ENCODE assay signal across 17 cellular contexts in the genomic region with DNA sequence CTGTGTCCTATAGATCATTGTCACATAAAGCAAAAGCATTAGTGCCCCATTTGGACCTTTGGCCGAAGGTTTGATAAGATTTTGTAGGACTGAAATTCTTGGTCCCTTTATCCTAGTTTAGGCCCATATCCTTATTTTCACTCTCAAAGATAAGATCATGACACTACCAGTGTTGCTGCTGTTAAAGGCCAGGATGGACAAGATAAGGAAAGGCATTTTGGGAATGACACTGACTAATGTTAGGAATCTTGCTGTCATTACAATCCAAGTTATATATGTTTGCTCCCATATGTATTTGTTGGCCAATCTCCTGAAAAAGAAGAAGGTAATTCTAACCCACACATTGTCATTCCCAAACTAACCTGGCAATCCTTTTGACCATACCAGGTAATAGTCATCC.
DNase-seq lines count a peak whose midpoint lies in the region; ATAC-seq, FAIRE-seq and TF ChIP-seq lines count a peak whose summit lies in the region.
"Had no signal": no experiment of that assay in that cellular context is flagged by ENCODE, and none has a peak within 500 bp of the region (broad histone marks: within the 10 kb centered on the region; RNA-seq: fewer than 3 reads in every experiment).

No MANE protein-coding gene starts in this region.

- H3K4me3 ChIP-seq in Caco-2 (ENCODE audit: low read depth, low read length) (no peak overlapping the region), astrocyte (ENCODE audit: insufficient read depth, low read depth, low read length) (no peak overlapping the region), mesendoderm (ENCODE audit: low read length) (no peak overlapping the region)
- H3K4me3 ChIP-seq: GM23338, HAP-1 had no signal

- H3K79me1 ChIP-seq in mesendoderm (ENCODE audit: low read length) = no peaks in the 10 kb centered on the region

- H4K8ac ChIP-seq in mesendoderm (ENCODE audit: low read depth, low read length) = no peak overlapping the region

- H3K36me3 ChIP-seq in Caco-2 (ENCODE audit: control insufficient read depth, insufficient read depth, low read length) (no peaks in the 10 kb centered on the region), astrocyte (ENCODE audit: insufficient read depth, low read length) (no peaks in the 10 kb centered on the region), mesendoderm (ENCODE audit: control insufficient read depth, insufficient read depth, low read length) (no peaks in the 10 kb centered on the region)
- H3K36me3 ChIP-seq: HAP-1 had no signal

- no peak overlapping the region for H2BK120ac ChIP-seq in mesendoderm (ENCODE audit: low read depth, low read length)

- H3K4me1 Mint-ChIP-seq in Caco-2 (ENCODE audit: low read depth, unreplicated experiment) (no peaks in the 10 kb centered on the region), astrocyte (ENCODE audit: low read depth, unreplicated experiment) (peaks cover 5% of the 10 kb centered on the region)
- H3K4me1 Mint-ChIP-seq: CD4-positive, alpha-beta memory T cell; GM23338 had no signal

- CTCF ChIA-PET in Caco-2 (lab: Charles Lee) = no interaction called here

- peak; percentile 45 for FAIRE-seq in astrocyte (lab: Jason Lieb, UNC)
- FAIRE-seq: G401.6, H54 had no signal

- H3K27me3 Mint-ChIP-seq in Caco-2 (ENCODE audit: insufficient read depth, unreplicated experiment) = no peaks in the 10 kb centered on the region
- H3K27me3 Mint-ChIP-seq in astrocyte (ENCODE audit: low read depth, unreplicated experiment) = no peaks in the 10 kb centered on the region

- no peaks in the 10 kb centered on the region for H3K27me3 ChIP-seq in Caco-2 (replicated peaks; ENCODE audit: control insufficient read depth, insufficient read depth, low read length)
- no peaks in the 10 kb centered on the region for H3K27me3 ChIP-seq in astrocyte (ENCODE audit: insufficient read depth, low read length)
- no peaks in the 10 kb centered on the region for H3K27me3 ChIP-seq in mesendoderm (ENCODE audit: insufficient read depth, low read length, poor library complexity)

- no peak overlapping the region for H3K27ac Mint-ChIP-seq in Caco-2 (ENCODE audit: unreplicated experiment)
- no peak overlapping the region for H3K27ac Mint-ChIP-seq in astrocyte (ENCODE audit: unreplicated experiment)
- H3K27ac Mint-ChIP-seq: CD4-positive, alpha-beta memory T cell; GM23338; HFFc6 had no signal

- TF ChIP-seq CTCF in Caco-2 (IDR thresholded peaks at IDR 0.05; ENCODE audit: insufficient read depth in 1 of 2, low read depth in 1 of 2, low read length in 1 of 2, severe bottlenecking in 1 of 2, unreplicated experiment in 1 of 2) (no peak), astrocyte (IDR thresholded peaks at IDR 0.05; ENCODE audit: insufficient read depth, low read depth, low read length) (no peak)

- H3K79me2 ChIP-seq in astrocyte (ENCODE audit: insufficient read depth, low read length) (no peaks in the 10 kb centered on the region), mesendoderm (ENCODE audit: control insufficient read depth, insufficient read depth, low read length) (no peaks in the 10 kb centered on the region)

- ATAC-seq in HG03025 (IDR thresholded peaks at IDR 0.05; ENCODE audit: low FRiP score, unreplicated experiment) = no peak
- ATAC-seq: GM23338 had no signal

- H3K4me1 ChIP-seq in Caco-2 (peaks cover 26% of the 10 kb centered on the region), astrocyte (ENCODE audit: insufficient read depth, low read length) (no peaks in the 10 kb centered on the region), mesendoderm (ENCODE audit: control insufficient read depth, low read depth, low read length) (no peaks in the 10 kb centered on the region)
- H3K4me1 ChIP-seq: HAP-1 had no signal

- H3K4me2 ChIP-seq in astrocyte (ENCODE audit: low read length) (no peak overlapping the region), mesendoderm (ENCODE audit: low read length) (no peak overlapping the region)
- H3K4me2 ChIP-seq: GM23338 had no signal

- H3K9me3 Mint-ChIP-seq in Caco-2 (ENCODE audit: unreplicated experiment) (no peaks in the 10 kb centered on the region), astrocyte (ENCODE audit: unreplicated experiment) (no peaks in the 10 kb centered on the region)

- H4K20me1 ChIP-seq in astrocyte (ENCODE audit: insufficient read depth, low read length) = no peaks in the 10 kb centered on the region

- H3K27ac ChIP-seq in astrocyte (ENCODE audit: low read depth, low read length) (no peak overlapping the region), mesendoderm (ENCODE audit: low read depth, low read length) (no peak overlapping the region)

- H2BK5ac ChIP-seq in mesendoderm (ENCODE audit: low read length) = no peak overlapping the region

- H3K56ac ChIP-seq in mesendoderm (ENCODE audit: low read length) = no peak overlapping the region

- BruUV-seq in Caco-2 (replicated peaks; lab: Mats Ljungman, UMichigan) = no TSS peak

- no peak overlapping the region for H3K4ac ChIP-seq in mesendoderm (ENCODE audit: low read depth, low read length)

- DNase-seq in Caco-2 = peak; percentile 4 to 36
- DNase-seq in astrocyte (ENCODE audit: low read depth) = no peak
- DNase-seq in mesendoderm = peak; percentile 71
- no peak for DNase-seq in central memory CD4-positive, alpha-beta T cell
- no peak for DNase-seq in NOMO-1 treated with dmso at 0.1 percent for 144 hours (lab: John Stamatoyannopoulos, UW; ENCODE audit: unreplicated experiment)
- DNase-seq: 8988T; C1 segment of cervical spinal cord; CD4-positive, alpha-beta memory T cell; COR-L47; DMS153; DND-41; HFFc6 had no signal

- H2AFZ ChIP-seq in astrocyte (ENCODE audit: low read depth, low read length) = no peak overlapping the region
- H2AFZ ChIP-seq: GM23338 had no signal

- POLR2A ChIA-PET in Caco-2 (lab: Charles Lee) = no interaction called here

- H3K9ac ChIP-seq in astrocyte (ENCODE audit: low read length) (no peak overlapping the region), mesendoderm (ENCODE audit: low read length) (no peak overlapping the region)

- no peak overlapping the region for H4K5ac ChIP-seq in mesendoderm (ENCODE audit: low read length)

- H3K4me3 Mint-ChIP-seq in Caco-2 (ENCODE audit: unreplicated experiment) = no peak overlapping the region
- no peak overlapping the region for H3K4me3 Mint-ChIP-seq in astrocyte (ENCODE audit: unreplicated experiment)
- H3K4me3 Mint-ChIP-seq: CD4-positive, alpha-beta memory T cell; GM23338; HFFc6 had no signal

- H3K9me3 ChIP-seq in Caco-2 = no peaks in the 10 kb centered on the region
- no peaks in the 10 kb centered on the region for H3K9me3 ChIP-seq in astrocyte (ENCODE audit: insufficient read depth, low read depth, low read length)
- H3K9me3 ChIP-seq: HAP-1 had no signal

- no peak overlapping the region for H2BK15ac ChIP-seq in mesendoderm (replicated peaks; ENCODE audit: low read depth)

- no peak overlapping the region for H3K18ac ChIP-seq in mesendoderm (ENCODE audit: low read length)

- no peak overlapping the region for H3K23ac ChIP-seq in mesendoderm (ENCODE audit: low read length)

- no CpG with 5 or more reads among the region's 1 CpG for WGBS in mesendoderm (ENCODE audit: extremely low coverage, insufficient coverage, low lambda C conversion rate)

- no peaks in the 10 kb centered on the region for H3K36me3 Mint-ChIP-seq in Caco-2 (ENCODE audit: insufficient read depth, unreplicated experiment)
- no peaks in the 10 kb centered on the region for H3K36me3 Mint-ChIP-seq in astrocyte (ENCODE audit: low read depth, unreplicated experiment)
- H3K36me3 Mint-ChIP-seq: CD4-positive, alpha-beta memory T cell had no signal

- no peak overlapping the region for H2AK5ac ChIP-seq in mesendoderm (ENCODE audit: low read length)

- intact Hi-C loops in Caco-2 (cut with micrococcal nuclease; ENCODE audit: unreplicated experiment) = loop anchor here (2.0 kb wide), 1 partner anchor 13 kb away; no protein-coding TSS in a partner anchor

Comparison
In these comparisons a context has a peak if more than half of its experiments do, and no peak if none do; other contexts are left out.
1. DNase-seq: peak in Caco-2 (2 of 2) and mesendoderm (single experiment); none in astrocyte (single experiment), central memory CD4-positive, alpha-beta T cell (single experiment) and NOMO-1 treated with dmso at 0.1 percent for 144 hours (single experiment).